ENCODE assay signal across 14 cellular contexts in genomic region chr16:74169687-74170522, GRCh38.
DNase-seq lines count a peak whose midpoint lies in the region; ATAC-seq and TF ChIP-seq lines count a peak whose summit lies in the region.
"Had no signal": no experiment of that assay in that cellular context is flagged by ENCODE, and none has a peak within 500 bp of the region (broad histone marks: within the 10 kb centered on the region; RNA-seq: fewer than 3 reads in every experiment).

No MANE protein-coding gene starts in this region.

- no peaks in the 10 kb centered on the region for H3K36me3 ChIP-seq in ACC112 (ENCODE audit: insufficient read depth, low read length)
- no peaks in the 10 kb centered on the region for H3K36me3 ChIP-seq in osteoblast (ENCODE audit: insufficient read depth, low read length)
- H3K36me3 ChIP-seq in neuronal stem cell (replicated peaks in 1 of 2; ENCODE audit: control insufficient read depth in 2 of 2, insufficient read depth in 2 of 2, low read length in 2 of 2) = no peaks in the 10 kb centered on the region
- H3K36me3 ChIP-seq: upper lobe of left lung had no signal

- H3K9me3 ChIP-seq in osteoblast (ENCODE audit: low read depth, low read length) (no peaks in the 10 kb centered on the region), neuronal stem cell (replicated peaks in 1 of 2; ENCODE audit: control insufficient read depth in 2 of 2, insufficient read depth in 1 of 2, low read depth in 1 of 2, low read length in 2 of 2) (no peaks in the 10 kb centered on the region)
- H3K9me3 ChIP-seq: upper lobe of left lung had no signal

- no peak overlapping the region for H3K9ac ChIP-seq in neuronal stem cell (ENCODE audit: low read depth, low read length, poor library complexity)

- H3K4me1 ChIP-seq in ACC112 (ENCODE audit: control insufficient read depth, insufficient read depth, low read length, unreplicated experiment) = no peaks in the 10 kb centered on the region
- no peaks in the 10 kb centered on the region for H3K4me1 ChIP-seq in osteoblast (ENCODE audit: insufficient read depth, low read length)
- no peaks in the 10 kb centered on the region for H3K4me1 ChIP-seq in neuronal stem cell (ENCODE audit: control insufficient read depth in 2 of 2, insufficient read depth in 1 of 2, low read depth in 1 of 2, low read length in 2 of 2)
- H3K4me1 ChIP-seq: upper lobe of left lung had no signal

- H4K20me1 ChIP-seq in osteoblast (ENCODE audit: insufficient read depth, low read length) = no peaks in the 10 kb centered on the region

- no peak overlapping the region for H4K8ac ChIP-seq in neuronal stem cell (ENCODE audit: low read depth, low read length)

- H3K4me3 ChIP-seq in ACC112 (ENCODE audit: low read depth, low read length) (peak overlapping the region; percentile 72), epithelial cell of proximal tubule (ENCODE audit: low read depth, low read length) (peak overlapping the region; percentile 10), osteoblast (ENCODE audit: insufficient read depth, low read length) (peak overlapping the region; percentile 65), neuronal stem cell (ENCODE audit: low read length in 2 of 2) (no peak overlapping the region)

- TF ChIP-seq CTCF in epithelial cell of proximal tubule (conservative IDR thresholded peaks at IDR 0.05; ENCODE audit: low read depth, low read length) = no peak
- no peak for TF ChIP-seq CTCF in osteoblast (IDR thresholded peaks at IDR 0.05; ENCODE audit: extremely low read depth, low read depth, low read length)

- H4K91ac ChIP-seq in neuronal stem cell (ENCODE audit: low read depth, low read length, poor library complexity) = no peak overlapping the region

- H2AFZ ChIP-seq in ACC112 (ENCODE audit: low read length, unreplicated experiment) = peak overlapping the region; percentile 80
- peak overlapping the region; percentile 65 for H2AFZ ChIP-seq in osteoblast (ENCODE audit: low read length)
- no peak overlapping the region for H2AFZ ChIP-seq in neuronal stem cell (ENCODE audit: low read length)

- H3K27me3 ChIP-seq in ACC112 (ENCODE audit: insufficient read depth, low read length) (0 out of 2 replicates have a peak, but pooled peaks cover 3% of the 10 kb centered on the region), osteoblast (ENCODE audit: insufficient read depth, low read length) (no peaks in the 10 kb centered on the region), neuronal stem cell (ENCODE audit: control insufficient read depth in 3 of 3, insufficient read depth in 3 of 3, low read depth in 1 of 3, low read length in 3 of 3) (peaks cover 0 to 3% (median 0%) of the 10 kb centered on the region in 3 experiments)
- H3K27me3 ChIP-seq: upper lobe of left lung had no signal

- H3K79me2 ChIP-seq in ACC112 (ENCODE audit: control insufficient read depth, insufficient read depth, low read length, unreplicated experiment) (no peaks in the 10 kb centered on the region), osteoblast (ENCODE audit: insufficient read depth, low read length) (no peaks in the 10 kb centered on the region)

- H3K27ac ChIP-seq in ACC112 (ENCODE audit: low read depth, low read length) (no peak overlapping the region), osteoblast (ENCODE audit: low read depth, low read length) (no peak overlapping the region), neuronal stem cell (replicated peaks; ENCODE audit: low read length) (no peak overlapping the region)
- H3K27ac ChIP-seq: upper lobe of left lung, VCaP had no signal

- no peak for ATAC-seq in activated CD4-positive, CD25-positive, alpha-beta regulatory T cell treated with anti-CD3 and anti-CD28 coated beads, Interleukin-2, amount 50 U/mL, for 24 hours
- ATAC-seq: Panc1 had no signal

- DNase-seq in HT-29 (ENCODE audit: low spot score) (peak; percentile 5), epithelial cell of proximal tubule (ENCODE audit: low read depth) (no peak), osteoblast (ENCODE audit: insufficient read length, low spot score, missing footprints) (no peak), HK-2 (ENCODE audit: unreplicated experiment) (no peak), SIG-M5 (lab: John Stamatoyannopoulos, UW) (no peak), neuronal stem cell (ENCODE audit: low spot score) (no peak)
- DNase-seq: effector memory CD4-positive, alpha-beta T cell; NCI-H1092 treated with DMSO at 0.1 percent for 48 hours; stimulated activated CD4-positive, alpha-beta T cell treated with anti-CD3 and anti-CD28 coated beads, Interleukin-2, amount 100 ng/mL, for 24 hours; upper lobe of left lung had no signal

- no peak overlapping the region for H2BK5ac ChIP-seq in neuronal stem cell (ENCODE audit: low read length)

- no peaks in the 10 kb centered on the region for H3K79me1 ChIP-seq in neuronal stem cell (ENCODE audit: low read depth, low read length)

- peak overlapping the region; percentile 76 for H3K4me2 ChIP-seq in osteoblast (ENCODE audit: insufficient read depth, low read length)
- H3K4me2 ChIP-seq in neuronal stem cell (ENCODE audit: insufficient read depth, low read length, poor library complexity, severe bottlenecking) = no peak overlapping the region

- no peak overlapping the region for H3K14ac ChIP-seq in neuronal stem cell (ENCODE audit: low read length)

- H3K23ac ChIP-seq in neuronal stem cell (ENCODE audit: low read depth, low read length, poor library complexity) = no peak overlapping the region

- H3K4ac ChIP-seq in neuronal stem cell (ENCODE audit: low read length) = no peak overlapping the region

- no peak overlapping the region for H2AK5ac ChIP-seq in neuronal stem cell (ENCODE audit: low read depth, low read length)

- no peak overlapping the region for H3K18ac ChIP-seq in neuronal stem cell (ENCODE audit: low read length)

- no CpG with 5 or more reads among the region's 12 CpGs for WGBS in neuronal stem cell (ENCODE audit: extremely low coverage in 2 of 2, insufficient read length in 2 of 2, insufficient replicate concordance in 1 of 2), 2 donors

- no peak overlapping the region for H2BK15ac ChIP-seq in neuronal stem cell (ENCODE audit: low read length)

- H2BK12ac ChIP-seq in neuronal stem cell (ENCODE audit: low read length) = no peak overlapping the region

- no peak overlapping the region for H2BK120ac ChIP-seq in neuronal stem cell (ENCODE audit: low read depth, low read length)

Comparison
In these comparisons a context has a peak if more than half of its experiments do, and no peak if none do; other contexts are left out.
1. H3K4me3 ChIP-seq: peak in ACC112 (single experiment), epithelial cell of proximal tubule (single experiment) and osteoblast (single experiment); none in neuronal stem cell (0 of 2).